In genomic region chr15:35058534-35059054, GRCh38 we compare ENCODE assay signal across 1 cellular context.
A peak's percentile ranks its signal among the peaks of the same experiment; 100 is the strongest.
TF ChIP-seq lines count a peak whose summit lies in the region.

No MANE protein-coding gene starts in this region.

TF ChIP-seq in GM12878, 131 proteins besides CTCF, POLR2A, EP300 and RAD21 (continued from another document):
- TF ChIP-seq MEF2A (IDR thresholded peaks at IDR 0.05; ENCODE audit: insufficient read depth, low read depth, low read length) (0 out of 2 replicates have a peak, but pooled peaks have one; percentile 3), YY1 (IDR thresholded peaks at IDR 0.05; ENCODE audit: low read depth, low read length) (no peak), GABPA (IDR thresholded peaks at IDR 0.05; ENCODE audit: low read depth) (peak; percentile 69; the same call in 1 of the 2 replicates), MYC (IDR thresholded peaks at IDR 0.05; ENCODE audit: insufficient read depth, insufficient read length, insufficient replicate concordance, low read length, severe bottlenecking) (no peak)
- TF ChIP-seq, protein P1, sequence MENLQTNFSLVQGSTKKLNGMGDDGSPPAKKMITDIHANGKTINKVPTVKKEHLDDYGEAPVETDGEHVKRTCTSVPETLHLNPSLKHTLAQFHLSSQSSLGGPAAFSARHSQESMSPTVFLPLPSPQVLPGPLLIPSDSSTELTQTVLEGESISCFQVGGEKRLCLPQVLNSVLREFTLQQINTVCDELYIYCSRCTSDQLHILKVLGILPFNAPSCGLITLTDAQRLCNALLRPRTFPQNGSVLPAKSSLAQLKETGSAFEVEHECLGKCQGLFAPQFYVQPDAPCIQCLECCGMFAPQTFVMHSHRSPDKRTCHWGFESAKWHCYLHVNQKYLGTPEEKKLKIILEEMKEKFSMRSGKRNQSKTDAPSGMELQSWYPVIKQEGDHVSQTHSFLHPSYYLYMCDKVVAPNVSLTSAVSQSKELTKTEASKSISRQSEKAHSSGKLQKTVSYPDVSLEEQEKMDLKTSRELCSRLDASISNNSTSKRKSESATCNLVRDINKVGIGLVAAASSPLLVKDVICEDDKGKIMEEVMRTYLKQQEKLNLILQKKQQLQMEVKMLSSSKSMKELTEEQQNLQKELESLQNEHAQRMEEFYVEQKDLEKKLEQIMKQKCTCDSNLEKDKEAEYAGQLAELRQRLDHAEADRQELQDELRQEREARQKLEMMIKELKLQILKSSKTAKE (IDR thresholded peaks at IDR 0.05; ENCODE audit: low read depth, poor library complexity, severe bottlenecking) = no peak
